ENCODE assay signal across 1 cellular context in genomic region chr17:28750178-28751047, GRCh38.
TF ChIP-seq lines count a peak whose summit lies in the region.

No MANE protein-coding gene starts in this region.

TF ChIP-seq in K562, 482 proteins besides CTCF, POLR2A, EP300 and RAD21 (continued from another document and continues in another):
- TF ChIP-seq, protein P1, sequence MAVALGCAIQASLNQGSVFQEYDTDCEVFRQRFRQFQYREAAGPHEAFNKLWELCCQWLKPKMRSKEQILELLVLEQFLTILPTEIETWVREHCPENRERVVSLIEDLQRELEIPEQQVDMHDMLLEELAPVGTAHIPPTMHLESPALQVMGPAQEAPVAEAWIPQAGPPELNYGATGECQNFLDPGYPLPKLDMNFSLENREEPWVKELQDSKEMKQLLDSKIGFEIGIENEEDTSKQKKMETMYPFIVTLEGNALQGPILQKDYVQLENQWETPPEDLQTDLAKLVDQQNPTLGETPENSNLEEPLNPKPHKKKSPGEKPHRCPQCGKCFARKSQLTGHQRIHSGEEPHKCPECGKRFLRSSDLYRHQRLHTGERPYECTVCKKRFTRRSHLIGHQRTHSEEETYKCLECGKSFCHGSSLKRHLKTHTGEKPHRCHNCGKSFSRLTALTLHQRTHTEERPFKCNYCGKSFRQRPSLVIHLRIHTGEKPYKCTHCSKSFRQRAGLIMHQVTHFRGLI (CRISPR knock-in tag; IDR thresholded peaks at IDR 0.05), result peak; percentile 87; the same call in 1 of the 2 replicates
- TF ChIP-seq MTA1 (IDR thresholded peaks at IDR 0.05; ENCODE audit: borderline replicate concordance) (no peak), NFXL1 (CRISPR knock-in tag; IDR thresholded peaks at IDR 0.05) (no peak), ZNF318 (IDR thresholded peaks at IDR 0.05; ENCODE audit: borderline replicate concordance in 1 of 2, low read depth in 1 of 2) (no peak), TCF3 (CRISPR knock-in tag; IDR thresholded peaks at IDR 0.05) (no peak; the same call in 1 of the 2 replicates), ZNF57 (CRISPR knock-in tag; IDR thresholded peaks at IDR 0.05) (no peak), GABPA (tag; conservative IDR thresholded peaks at IDR 0.05; ENCODE audit: low read depth) (no peak), NCOA1 (IDR thresholded peaks at IDR 0.05; ENCODE audit: low read depth) (no peak), SMAD4 (CRISPR knock-in tag; conservative IDR thresholded peaks at IDR 0.05) (0 out of 2 replicates have a peak, but pooled peaks have one; percentile 10), E2F5 (CRISPR knock-in tag; IDR thresholded peaks at IDR 0.05) (no peak), ZNF134 (CRISPR knock-in tag; conservative IDR thresholded peaks at IDR 0.05) (peak; percentile 86), ZNF76 (CRISPR knock-in tag; IDR thresholded peaks at IDR 0.05; ENCODE audit: borderline replicate concordance) (no peak), GATAD2B (IDR thresholded peaks at IDR 0.05; ENCODE audit: borderline replicate concordance) (no peak), RNF2 (IDR thresholded peaks at IDR 0.05) (peak; percentile 61; the same call in 1 of the 2 replicates), ETV5 (CRISPR knock-in tag; IDR thresholded peaks at IDR 0.05; ENCODE audit: low read depth) (peak; percentile 67; the same call in 1 of the 2 replicates), MXI1 (IDR thresholded peaks at IDR 0.05; ENCODE audit: low read depth, low read length) (no peak), PPARD (CRISPR knock-in tag; IDR thresholded peaks at IDR 0.05) (no peak), ZNF311 (CRISPR knock-in tag; IDR thresholded peaks at IDR 0.05) (no peak), PTTG1 (tag; IDR thresholded peaks at IDR 0.05; ENCODE audit: low read depth) (no peak), MYC (IDR thresholded peaks at IDR 0.05; ENCODE audit: low read depth, low read length) (peak; percentile 67; the same call in 1 of the 2 replicates), MYC (CRISPR knock-in tag; IDR thresholded peaks at IDR 0.05; ENCODE audit: borderline replicate concordance, low read depth) (no peak), ZFX (CRISPR knock-in tag; IDR thresholded peaks at IDR 0.05) (peak; percentile 80), ZNF143 (CRISPR knock-in tag; IDR thresholded peaks at IDR 0.05) (0 out of 2 replicates have a peak, but pooled peaks have one; percentile 29), ZNF197 (CRISPR knock-in tag; IDR thresholded peaks at IDR 0.05; ENCODE audit: low read depth) (no peak), NRF1 (conservative IDR thresholded peaks at IDR 0.05 in 1 of 2, IDR thresholded peaks at IDR 0.05 in 1 of 2) (no peak), CREBBP (IDR thresholded peaks at IDR 0.05; ENCODE audit: low read depth, low read length) (no peak), GTF2F1 (IDR thresholded peaks at IDR 0.05; ENCODE audit: low read depth, low read length) (no peak), U2AF2 (optimal IDR thresholded peaks at IDR 0.05; ENCODE audit: low read depth, low read length) (no peak), ELF2 (CRISPR knock-in tag; IDR thresholded peaks at IDR 0.05) (0 out of 2 replicates have a peak, but pooled peaks have one; percentile 27), ESRRB (CRISPR knock-in tag; IDR thresholded peaks at IDR 0.05; ENCODE audit: borderline replicate concordance) (no peak), CBX1 (IDR thresholded peaks at IDR 0.05; ENCODE audit: low read depth) (no peak; the same call in 1 of the 2 replicates), SMARCA4 (IDR thresholded peaks at IDR 0.05) (no peak), SMAD1 (IDR thresholded peaks at IDR 0.05; ENCODE audit: low read depth, low read length, partially characterized antibody) (no peak), NFE2 (IDR thresholded peaks at IDR 0.05; ENCODE audit: low read depth) (no peak), CEBPG (CRISPR knock-in tag; IDR thresholded peaks at IDR 0.05) (no peak; the same call in 1 of the 2 replicates), CEBPG (tag; conservative IDR thresholded peaks at IDR 0.05 in 1 of 2, IDR thresholded peaks at IDR 0.05 in 1 of 2) (no peak), BDP1 (IDR thresholded peaks at IDR 0.05; ENCODE audit: insufficient read depth, insufficient read length) (no peak), LARP7 (IDR thresholded peaks at IDR 0.05) (no peak)
- TF ChIP-seq, protein P2, sequence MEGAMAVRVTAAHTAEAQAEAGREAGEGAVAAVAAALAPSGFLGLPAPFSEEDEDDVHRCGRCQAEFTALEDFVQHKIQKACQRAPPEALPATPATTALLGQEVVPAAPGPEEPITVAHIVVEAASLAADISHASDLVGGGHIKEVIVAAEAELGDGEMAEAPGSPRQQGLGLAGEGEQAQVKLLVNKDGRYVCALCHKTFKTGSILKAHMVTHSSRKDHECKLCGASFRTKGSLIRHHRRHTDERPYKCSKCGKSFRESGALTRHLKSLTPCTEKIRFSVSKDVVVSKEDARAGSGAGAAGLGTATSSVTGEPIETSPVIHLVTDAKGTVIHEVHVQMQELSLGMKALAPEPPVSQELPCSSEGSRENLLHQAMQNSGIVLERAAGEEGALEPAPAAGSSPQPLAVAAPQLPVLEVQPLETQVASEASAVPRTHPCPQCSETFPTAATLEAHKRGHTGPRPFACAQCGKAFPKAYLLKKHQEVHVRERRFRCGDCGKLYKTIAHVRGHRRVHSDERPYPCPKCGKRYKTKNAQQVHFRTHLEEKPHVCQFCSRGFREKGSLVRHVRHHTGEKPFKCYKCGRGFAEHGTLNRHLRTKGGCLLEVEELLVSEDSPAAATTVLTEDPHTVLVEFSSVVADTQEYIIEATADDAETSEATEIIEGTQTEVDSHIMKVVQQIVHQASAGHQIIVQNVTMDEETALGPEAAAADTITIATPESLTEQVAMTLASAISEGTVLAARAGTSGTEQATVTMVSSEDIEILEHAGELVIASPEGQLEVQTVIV (CRISPR knock-in tag; IDR thresholded peaks at IDR 0.05; ENCODE audit: borderline replicate concordance), result no peak
- TF ChIP-seq, protein P3, sequence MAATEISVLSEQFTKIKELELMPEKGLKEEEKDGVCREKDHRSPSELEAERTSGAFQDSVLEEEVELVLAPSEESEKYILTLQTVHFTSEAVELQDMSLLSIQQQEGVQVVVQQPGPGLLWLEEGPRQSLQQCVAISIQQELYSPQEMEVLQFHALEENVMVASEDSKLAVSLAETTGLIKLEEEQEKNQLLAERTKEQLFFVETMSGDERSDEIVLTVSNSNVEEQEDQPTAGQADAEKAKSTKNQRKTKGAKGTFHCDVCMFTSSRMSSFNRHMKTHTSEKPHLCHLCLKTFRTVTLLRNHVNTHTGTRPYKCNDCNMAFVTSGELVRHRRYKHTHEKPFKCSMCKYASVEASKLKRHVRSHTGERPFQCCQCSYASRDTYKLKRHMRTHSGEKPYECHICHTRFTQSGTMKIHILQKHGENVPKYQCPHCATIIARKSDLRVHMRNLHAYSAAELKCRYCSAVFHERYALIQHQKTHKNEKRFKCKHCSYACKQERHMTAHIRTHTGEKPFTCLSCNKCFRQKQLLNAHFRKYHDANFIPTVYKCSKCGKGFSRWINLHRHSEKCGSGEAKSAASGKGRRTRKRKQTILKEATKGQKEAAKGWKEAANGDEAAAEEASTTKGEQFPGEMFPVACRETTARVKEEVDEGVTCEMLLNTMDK (IDR thresholded peaks at IDR 0.05; ENCODE audit: borderline replicate concordance, insufficient read depth, low read depth, low read length, poor library complexity, severe bottlenecking), result peak; percentile 26
- TF ChIP-seq, protein P4, sequence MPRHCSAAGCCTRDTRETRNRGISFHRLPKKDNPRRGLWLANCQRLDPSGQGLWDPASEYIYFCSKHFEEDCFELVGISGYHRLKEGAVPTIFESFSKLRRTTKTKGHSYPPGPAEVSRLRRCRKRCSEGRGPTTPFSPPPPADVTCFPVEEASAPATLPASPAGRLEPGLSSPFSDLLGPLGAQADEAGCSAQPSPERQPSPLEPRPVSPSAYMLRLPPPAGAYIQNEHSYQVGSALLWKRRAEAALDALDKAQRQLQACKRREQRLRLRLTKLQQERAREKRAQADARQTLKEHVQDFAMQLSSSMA (CRISPR knock-in tag; IDR thresholded peaks at IDR 0.05), result no peak
- TF ChIP-seq, protein P5, sequence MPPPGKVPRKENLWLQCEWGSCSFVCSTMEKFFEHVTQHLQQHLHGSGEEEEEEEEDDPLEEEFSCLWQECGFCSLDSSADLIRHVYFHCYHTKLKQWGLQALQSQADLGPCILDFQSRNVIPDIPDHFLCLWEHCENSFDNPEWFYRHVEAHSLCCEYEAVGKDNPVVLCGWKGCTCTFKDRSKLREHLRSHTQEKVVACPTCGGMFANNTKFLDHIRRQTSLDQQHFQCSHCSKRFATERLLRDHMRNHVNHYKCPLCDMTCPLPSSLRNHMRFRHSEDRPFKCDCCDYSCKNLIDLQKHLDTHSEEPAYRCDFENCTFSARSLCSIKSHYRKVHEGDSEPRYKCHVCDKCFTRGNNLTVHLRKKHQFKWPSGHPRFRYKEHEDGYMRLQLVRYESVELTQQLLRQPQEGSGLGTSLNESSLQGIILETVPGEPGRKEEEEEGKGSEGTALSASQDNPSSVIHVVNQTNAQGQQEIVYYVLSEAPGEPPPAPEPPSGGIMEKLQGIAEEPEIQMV (tag; conservative IDR thresholded peaks at IDR 0.05; ENCODE audit: low read depth), result no peak
- TF ChIP-seq, protein P6, sequence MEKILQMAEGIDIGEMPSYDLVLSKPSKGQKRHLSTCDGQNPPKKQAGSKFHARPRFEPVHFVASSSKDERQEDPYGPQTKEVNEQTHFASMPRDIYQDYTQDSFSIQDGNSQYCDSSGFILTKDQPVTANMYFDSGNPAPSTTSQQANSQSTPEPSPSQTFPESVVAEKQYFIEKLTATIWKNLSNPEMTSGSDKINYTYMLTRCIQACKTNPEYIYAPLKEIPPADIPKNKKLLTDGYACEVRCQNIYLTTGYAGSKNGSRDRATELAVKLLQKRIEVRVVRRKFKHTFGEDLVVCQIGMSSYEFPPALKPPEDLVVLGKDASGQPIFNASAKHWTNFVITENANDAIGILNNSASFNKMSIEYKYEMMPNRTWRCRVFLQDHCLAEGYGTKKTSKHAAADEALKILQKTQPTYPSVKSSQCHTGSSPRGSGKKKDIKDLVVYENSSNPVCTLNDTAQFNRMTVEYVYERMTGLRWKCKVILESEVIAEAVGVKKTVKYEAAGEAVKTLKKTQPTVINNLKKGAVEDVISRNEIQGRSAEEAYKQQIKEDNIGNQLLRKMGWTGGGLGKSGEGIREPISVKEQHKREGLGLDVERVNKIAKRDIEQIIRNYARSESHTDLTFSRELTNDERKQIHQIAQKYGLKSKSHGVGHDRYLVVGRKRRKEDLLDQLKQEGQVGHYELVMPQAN (IDR thresholded peaks at IDR 0.05; ENCODE audit: borderline replicate concordance), result no peak
- TF ChIP-seq, protein P7, sequence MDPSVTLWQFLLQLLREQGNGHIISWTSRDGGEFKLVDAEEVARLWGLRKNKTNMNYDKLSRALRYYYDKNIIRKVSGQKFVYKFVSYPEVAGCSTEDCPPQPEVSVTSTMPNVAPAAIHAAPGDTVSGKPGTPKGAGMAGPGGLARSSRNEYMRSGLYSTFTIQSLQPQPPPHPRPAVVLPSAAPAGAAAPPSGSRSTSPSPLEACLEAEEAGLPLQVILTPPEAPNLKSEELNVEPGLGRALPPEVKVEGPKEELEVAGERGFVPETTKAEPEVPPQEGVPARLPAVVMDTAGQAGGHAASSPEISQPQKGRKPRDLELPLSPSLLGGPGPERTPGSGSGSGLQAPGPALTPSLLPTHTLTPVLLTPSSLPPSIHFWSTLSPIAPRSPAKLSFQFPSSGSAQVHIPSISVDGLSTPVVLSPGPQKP (CRISPR knock-in tag; IDR thresholded peaks at IDR 0.05), result no peak
